In genomic region chr18:32271649-32272324, GRCh38 we compare ENCODE assay signal across 9 cellular contexts.
DNase-seq lines count a peak whose midpoint lies in the region; ATAC-seq and TF ChIP-seq lines count a peak whose summit lies in the region.
"Had no signal": no experiment of that assay in that cellular context is flagged by ENCODE, and none has a peak within 500 bp of the region (broad histone marks: within the 10 kb centered on the region; RNA-seq: fewer than 3 reads in every experiment).

No MANE protein-coding gene starts in this region.

- peaks cover 14% of the 10 kb centered on the region for H3K4me1 Mint-ChIP-seq in neural progenitor cell

- H3K9me3 ChIP-seq in esophagus muscularis mucosa (no peaks in the 10 kb centered on the region), neural progenitor cell (ENCODE audit: low read depth) (no peaks in the 10 kb centered on the region)
- H3K9me3 ChIP-seq: BLaER1 had no signal

- ATAC-seq in GM21360 (IDR thresholded peaks at IDR 0.05; ENCODE audit: unreplicated experiment) (peak; percentile 89), HG03108 (IDR thresholded peaks at IDR 0.05; ENCODE audit: unreplicated experiment) (no peak)

- no peak overlapping the region for H3K4me2 ChIP-seq in neural progenitor cell
- H3K4me2 ChIP-seq: BLaER1 had no signal

- intact Hi-C loops in esophagus muscularis mucosa (cut with DNase I) = loop anchor here (1.0 to 5.0 kb wide), 3 partner anchors 114 to 281 kb away; no protein-coding TSS in a partner anchor

- H3K4me1 ChIP-seq in esophagus muscularis mucosa (peaks cover 0 to 8% (median 3%) of the 10 kb centered on the region in 4 donors), neural progenitor cell (peaks cover 10% of the 10 kb centered on the region)
- H3K4me1 ChIP-seq: BLaER1 had no signal

- TF ChIP-seq CTCF in esophagus muscularis mucosa (IDR thresholded peaks at IDR 0.05) (peak; percentile 69 to 70 (median 70)), neural progenitor cell (IDR thresholded peaks at IDR 0.05) (peak; percentile 69)

- no peaks in the 10 kb centered on the region for H4K20me1 ChIP-seq in neural progenitor cell (ENCODE audit: low read depth)
- H4K20me1 ChIP-seq: BLaER1 had no signal

- peaks cover 25% of the 10 kb centered on the region for H3K36me3 Mint-ChIP-seq in neural progenitor cell

- DNase-seq in NCI-H2081 (lab: John Stamatoyannopoulos, UW) = peak; percentile 14 to 19
- no peak for DNase-seq in NCI-H2081 treated with DMSO at 0.1 percent for 48 hours (lab: John Stamatoyannopoulos, UW)
- peak; percentile 12 for DNase-seq in HuH-7 (ENCODE audit: low spot score)
- peak; percentile 45 for DNase-seq in RPMI8226
- DNase-seq in esophagus muscularis mucosa (ENCODE audit: extremely low spot score) = no peak
- peak; percentile 61 for DNase-seq in neural progenitor cell (ENCODE audit: low spot score)

- no peaks in the 10 kb centered on the region for H3K27me3 Mint-ChIP-seq in neural progenitor cell (ENCODE audit: insufficient read depth, low read depth)

- H3K79me2 ChIP-seq in neural progenitor cell (ENCODE audit: low read depth) = no peaks in the 10 kb centered on the region

- no peak overlapping the region for H2AFZ ChIP-seq in neural progenitor cell (replicated peaks)

- no peak overlapping the region for H3K4me3 ChIP-seq in esophagus muscularis mucosa
- no peak overlapping the region for H3K4me3 ChIP-seq in neural progenitor cell
- H3K4me3 ChIP-seq: BLaER1 had no signal

- no peak overlapping the region for H3K9ac ChIP-seq in neural progenitor cell
- H3K9ac ChIP-seq: BLaER1 had no signal

- H3K27ac ChIP-seq in esophagus muscularis mucosa (replicated peaks in 1 of 4) (no peak overlapping the region), neural progenitor cell (no peak overlapping the region)
- H3K27ac ChIP-seq: BLaER1 had no signal

- H3K36me3 ChIP-seq in esophagus muscularis mucosa (peaks cover 19 to 37% (median 27%) of the 10 kb centered on the region in 4 donors), neural progenitor cell (no peaks in the 10 kb centered on the region)
- H3K36me3 ChIP-seq: BLaER1 had no signal

- no peak for TF ChIP-seq POLR2A in esophagus muscularis mucosa (IDR thresholded peaks at IDR 0.05; ENCODE audit: low read depth)

- H3K9me3 Mint-ChIP-seq in neural progenitor cell = no peaks in the 10 kb centered on the region

- H3F3A ChIP-seq in neural progenitor cell (ENCODE audit: low read depth) = no peaks in the 10 kb centered on the region

- H3K27ac Mint-ChIP-seq in neural progenitor cell = no peak overlapping the region

- no peak for TF ChIP-seq EP300 in esophagus muscularis mucosa (IDR thresholded peaks at IDR 0.05)

- WGBS in esophagus muscularis mucosa = 62% methylated on average over 6 of the region's 6 CpGs

- H3K4me3 Mint-ChIP-seq in neural progenitor cell = no peak overlapping the region

- H3K27me3 ChIP-seq in esophagus muscularis mucosa = no peaks in the 10 kb centered on the region
- no peaks in the 10 kb centered on the region for H3K27me3 ChIP-seq in neural progenitor cell
- H3K27me3 ChIP-seq: BLaER1 had no signal

Comparison
In these comparisons a context has a peak if more than half of its experiments do, and no peak if none do; other contexts are left out.
1. DNase-seq: peak in NCI-H2081 (2 of 2), HuH-7 (single experiment), RPMI8226 (single experiment) and neural progenitor cell (single experiment); none in NCI-H2081 treated with DMSO at 0.1 percent for 48 hours (single experiment) and esophagus muscularis mucosa (single experiment).